ENCODE assay signal across 34 cellular contexts in genomic region chr21:35672313-35672712, GRCh38.
"Had no signal": no experiment of that assay in that cellular context is flagged by ENCODE, and none has a peak within 500 bp of the region (broad histone marks: within the 10 kb centered on the region; RNA-seq: fewer than 3 reads in every experiment).

No MANE protein-coding gene starts in this region.

- H3K9ac ChIP-seq: KMS-11 had no signal

- H3K9me3 ChIP-seq: MG63 had no signal

- H3K27ac ChIP-seq: KMS-11 had no signal

- H3K4me2 ChIP-seq: KMS-11 had no signal

- H3K36me3 ChIP-seq: MG63 had no signal

- H3K4me3 ChIP-seq: MG63 had no signal

- DNase-seq: Karpas-422, Kasumi-1, MG63, MM.1S, MV-4-11, NCI-H1048, NCI-H1092, NCI-H1092 treated with DMSO at 0.1 percent for 48 hours, NCI-H1105, NCI-H1105 treated with DMSO at 0.1 percent for 48 hours, NCI-H1417, NCI-H1417 treated with DMSO at 0.1 percent for 48 hours, NCI-H1436, NCI-H1436 treated with DMSO at 0.1 percent for 48 hours, NCI-H146, NCI-H1694, NCI-H1694 treated with DMSO at 0.1 percent for 48 hours, NCI-H187, NCI-H187 treated with DMSO at 0.1 percent for 48 hours, NCI-H1930, NCI-H2029, NCI-H2029 treated with DMSO at 0.1 percent for 48 hours, NCI-H2081, NCI-H2081 treated with DMSO at 0.1 percent for 48 hours, NCI-H2107, NCI-H2171, NCI-H2171 treated with DMSO at 0.1 percent for 48 hours, NCI-H2227 treated with DMSO at 0.1 percent for 48 hours, NCI-H226, NCI-H345, NCI-H446, NCI-H446 treated with DMSO at 0.1 percent for 48 hours, NCI-H510A had no signal

- H3K27me3 ChIP-seq: MG63 had no signal
